ENCODE assay signal across 21 cellular contexts in genomic region chr21:26550357-26550756, GRCh38. TPM values are rescaled to one million over a fixed set of nuclear protein-coding genes. Genes with fewer than 3 reads are reported as not detected.
DNase-seq lines count a peak whose midpoint lies in the region; ATAC-seq, FAIRE-seq and TF ChIP-seq lines count a peak whose summit lies in the region.
"Had no signal": no experiment of that assay in that cellular context is flagged by ENCODE, and none has a peak within 500 bp of the region (broad histone marks: within the 10 kb centered on the region; RNA-seq: fewer than 3 reads in every experiment).

No MANE protein-coding gene starts in this region.

- peak; percentile 51 for DNase-seq in choroid plexus epithelial cell (ENCODE audit: low read depth)
- DNase-seq in kidney = no peak
- DNase-seq in stromal cell of bone marrow (ENCODE audit: low read depth) = peak; percentile 6
- no peak for DNase-seq in body of pancreas
- DNase-seq: activated CD8-positive, alpha-beta T cell treated with anti-CD3 and anti-CD28 coated beads, Interleukin-2, amount 10 ng/mL, durations not matched to agents 7 days and 5 days; activated T-cell treated with anti-CD3 and anti-CD28 coated beads, Interleukin-2, amount 50 U/mL, for 72 hours; AML-193; islet precursor cell; mucosa of descending colon; NCI-H187 treated with DMSO at 0.1 percent for 48 hours; NCI-H446; right cardiac atrium; stimulated activated naive B cell treated with anti-CD40 and anti-IgM and Interleukin-4, amounts not matched to agents 10 μg/mL and 1 μg/mL and 100 μg/mL, for 72 hours; T-cell; transverse colon had no signal

- no peak for FAIRE-seq in kidney (lab: Jason Lieb, UNC)
- FAIRE-seq: K562 had no signal

- CTCF ChIA-PET in HEK293 (lab: Yijun Ruan, JAX) = interaction anchor here (0.6 kb wide), 1 partner anchor 114 kb away, joined by 4 read pairs; no protein-coding TSS in a partner anchor

- no peak overlapping the region for H3K4me3 ChIP-seq in HEK293 (ENCODE audit: low read depth, low read length)
- H3K4me3 ChIP-seq in choroid plexus epithelial cell (ENCODE audit: low read depth, low read length) = no peak overlapping the region
- peak overlapping the region; percentile 49 to 51 for H3K4me3 ChIP-seq in kidney (ENCODE audit: low read length in 2 of 2)
- no peak overlapping the region for H3K4me3 ChIP-seq in body of pancreas
- H3K4me3 ChIP-seq: K562, mucosa of descending colon, transverse colon had no signal

- H3K9me3 ChIP-seq in HEK293 (ENCODE audit: control insufficient read depth, insufficient read depth, low read depth, low read length) = no peaks in the 10 kb centered on the region
- H3K9me3 ChIP-seq in kidney (ENCODE audit: control insufficient read depth in 1 of 2, low read length in 2 of 2) = no peaks in the 10 kb centered on the region
- no peaks in the 10 kb centered on the region for H3K9me3 ChIP-seq in body of pancreas
- H3K9me3 ChIP-seq: mucosa of descending colon, transverse colon had no signal

- H3K9ac ChIP-seq in kidney (ENCODE audit: low read length in 2 of 2) = no peak overlapping the region

- no peak for TF ChIP-seq POLR2A in body of pancreas (IDR thresholded peaks at IDR 0.05)

- intact Hi-C loops in kidney (cut with DNase I) = no loop called here
- intact Hi-C loops in body of pancreas (cut with DNase I) = no loop called here

- 44 to 54% methylated on average over 3 of the region's 3 CpGs for WGBS in body of pancreas, 2 donors

- H3K27ac ChIP-seq in HEK293 (ENCODE audit: extremely low read depth, low read depth, low read length) (no peak overlapping the region), kidney (ENCODE audit: low read depth in 2 of 2, low read length in 2 of 2) (no peak overlapping the region), body of pancreas (no peak overlapping the region)
- H3K27ac ChIP-seq: transverse colon had no signal

- no peaks in the 10 kb centered on the region for H3K27me3 ChIP-seq in body of pancreas
- H3K27me3 ChIP-seq: transverse colon had no signal

- POLR2A ChIA-PET in HEK293 (lab: Yijun Ruan, JAX) = no interaction called here

- ATAC-seq in body of pancreas (no peak), HG03095 (IDR thresholded peaks at IDR 0.05; ENCODE audit: unreplicated experiment) (no peak), GM21825 (IDR thresholded peaks at IDR 0.05; ENCODE audit: unreplicated experiment) (no peak)
- ATAC-seq: activated CD8-positive, alpha-beta T cell treated with anti-CD3 and anti-CD28 coated beads, Interleukin-2, amount 10 ng/mL, durations not matched to agents 7 days and 5 days; activated naive CD4-positive, alpha-beta T cell treated with anti-CD3 and anti-CD28 coated beads, Interleukin-2, amount 50 U/mL, for 72 hours; activated T-cell treated with anti-CD3 and anti-CD28 coated beads, Interleukin-2, amount 50 U/mL, for 72 hours; K562; mucosa of descending colon; stimulated activated naive B cell treated with anti-CD40 and anti-IgM and Interleukin-4, amounts not matched to agents 10 μg/mL and 1 μg/mL and 100 μg/mL, for 72 hours; T-cell had no signal

- no peaks in the 10 kb centered on the region for H3K36me3 ChIP-seq in HEK293 (ENCODE audit: control insufficient read depth in 2 of 2, insufficient read depth in 1 of 2, low read length in 2 of 2)
- H3K36me3 ChIP-seq in kidney (ENCODE audit: control insufficient read depth in 1 of 2, insufficient read depth in 2 of 2, low read length in 2 of 2) = no peaks in the 10 kb centered on the region
- H3K36me3 ChIP-seq in body of pancreas (replicated peaks in 1 of 2; ENCODE audit: insufficient read depth in 1 of 2, low read depth in 2 of 2) = no peaks in the 10 kb centered on the region
- H3K36me3 ChIP-seq: transverse colon had no signal

- no peaks in the 10 kb centered on the region for H3K4me1 ChIP-seq in HEK293 (ENCODE audit: control insufficient read depth, insufficient read depth, low read length)
- peaks cover 0 to 3% of the 10 kb centered on the region in 2 donors for H3K4me1 ChIP-seq in kidney (ENCODE audit: control insufficient read depth in 1 of 2, insufficient read depth in 1 of 2, low read depth in 1 of 2, low read length in 2 of 2)
- no peaks in the 10 kb centered on the region for H3K4me1 ChIP-seq in body of pancreas
- H3K4me1 ChIP-seq: transverse colon had no signal

- no peak for TF ChIP-seq CTCF in HEK293 (tag by site-specific recombination; IDR thresholded peaks at IDR 0.05)
- no peak for TF ChIP-seq CTCF in choroid plexus epithelial cell (conservative IDR thresholded peaks at IDR 0.05; ENCODE audit: low read depth, low read length)
- no peak for TF ChIP-seq CTCF in kidney (IDR thresholded peaks at IDR 0.05; ENCODE audit: borderline replicate concordance, extremely low read depth, insufficient read depth)
- TF ChIP-seq CTCF in body of pancreas (IDR thresholded peaks at IDR 0.05) = no peak

TF ChIP-seq in HEK293, 187 proteins besides CTCF, POLR2A, EP300 and RAD21:
- TF ChIP-seq PRDM1 (tag by site-specific recombination; IDR thresholded peaks at IDR 0.05) = peak; percentile 44
- TF ChIP-seq TRIM28 (IDR thresholded peaks at IDR 0.05; ENCODE audit: borderline replicate concordance, low read length) = 0 out of 2 replicates have a peak, but pooled peaks have one; percentile 55
- TF ChIP-seq FEZF1 (tag by site-specific recombination; IDR thresholded peaks at IDR 0.05) = no peak
- TF ChIP-seq, protein P1, sequence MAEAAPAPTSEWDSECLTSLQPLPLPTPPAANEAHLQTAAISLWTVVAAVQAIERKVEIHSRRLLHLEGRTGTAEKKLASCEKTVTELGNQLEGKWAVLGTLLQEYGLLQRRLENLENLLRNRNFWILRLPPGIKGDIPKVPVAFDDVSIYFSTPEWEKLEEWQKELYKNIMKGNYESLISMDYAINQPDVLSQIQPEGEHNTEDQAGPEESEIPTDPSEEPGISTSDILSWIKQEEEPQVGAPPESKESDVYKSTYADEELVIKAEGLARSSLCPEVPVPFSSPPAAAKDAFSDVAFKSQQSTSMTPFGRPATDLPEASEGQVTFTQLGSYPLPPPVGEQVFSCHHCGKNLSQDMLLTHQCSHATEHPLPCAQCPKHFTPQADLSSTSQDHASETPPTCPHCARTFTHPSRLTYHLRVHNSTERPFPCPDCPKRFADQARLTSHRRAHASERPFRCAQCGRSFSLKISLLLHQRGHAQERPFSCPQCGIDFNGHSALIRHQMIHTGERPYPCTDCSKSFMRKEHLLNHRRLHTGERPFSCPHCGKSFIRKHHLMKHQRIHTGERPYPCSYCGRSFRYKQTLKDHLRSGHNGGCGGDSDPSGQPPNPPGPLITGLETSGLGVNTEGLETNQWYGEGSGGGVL (tag by site-specific recombination; IDR thresholded peaks at IDR 0.05) = no peak

RNA-seq across cellular contexts. Expression of gene CYYR1, which starts 22.7 kb away (rescaled TPM):
- 23.4 TPM for total RNA-seq in kidney
- polyA plus RNA-seq in kidney (ENCODE audit: insufficient read depth, low read depth, low replicate concordance) = 17.0 TPM
- total RNA-seq in body of pancreas = 1 to 10 TPM; 4.3 to 5.2 TPM
- total RNA-seq: activated CD8-positive, alpha-beta T cell treated with anti-CD3 and anti-CD28 coated beads, Interleukin-2, amount 10 ng/mL, durations not matched to agents 7 days and 5 days; activated naive CD4-positive, alpha-beta T cell treated with anti-CD3 and anti-CD28 coated beads, Interleukin-2, amount 50 U/mL, for 72 hours; activated T-cell treated with anti-CD3 and anti-CD28 coated beads, Interleukin-2, amount 50 U/mL, for 72 hours; K562 had no signal
- polyA plus RNA-seq: fibroblast of lung, K562 had no signal

Comparison
In these comparisons a context has a peak if more than half of its experiments do, and no peak if none do; other contexts are left out.
1. H3K4me3 ChIP-seq: peak in kidney (2 of 2); none in HEK293 (single experiment), choroid plexus epithelial cell (single experiment) and body of pancreas (0 of 2).
2. DNase-seq: peak in choroid plexus epithelial cell (single experiment) and stromal cell of bone marrow (single experiment); none in kidney (single experiment) and body of pancreas (0 of 4).